Comparison of ENCODE assay signal across 1 cellular context in genomic region chr4:7957113-7957656, GRCh38.
TF ChIP-seq lines count a peak whose summit lies in the region.

No MANE protein-coding gene starts in this region.

TF ChIP-seq in SK-N-SH, 30 proteins besides CTCF, POLR2A, EP300 and RAD21 (continued from another document):
- TF ChIP-seq REST (IDR thresholded peaks at IDR 0.05; ENCODE audit: low read depth, low read length) = no peak
TF ChIP-seq in SK-N-SH: peak in this region for 0.
